9 cellular contexts compared by ENCODE assay signal in the genomic region with DNA sequence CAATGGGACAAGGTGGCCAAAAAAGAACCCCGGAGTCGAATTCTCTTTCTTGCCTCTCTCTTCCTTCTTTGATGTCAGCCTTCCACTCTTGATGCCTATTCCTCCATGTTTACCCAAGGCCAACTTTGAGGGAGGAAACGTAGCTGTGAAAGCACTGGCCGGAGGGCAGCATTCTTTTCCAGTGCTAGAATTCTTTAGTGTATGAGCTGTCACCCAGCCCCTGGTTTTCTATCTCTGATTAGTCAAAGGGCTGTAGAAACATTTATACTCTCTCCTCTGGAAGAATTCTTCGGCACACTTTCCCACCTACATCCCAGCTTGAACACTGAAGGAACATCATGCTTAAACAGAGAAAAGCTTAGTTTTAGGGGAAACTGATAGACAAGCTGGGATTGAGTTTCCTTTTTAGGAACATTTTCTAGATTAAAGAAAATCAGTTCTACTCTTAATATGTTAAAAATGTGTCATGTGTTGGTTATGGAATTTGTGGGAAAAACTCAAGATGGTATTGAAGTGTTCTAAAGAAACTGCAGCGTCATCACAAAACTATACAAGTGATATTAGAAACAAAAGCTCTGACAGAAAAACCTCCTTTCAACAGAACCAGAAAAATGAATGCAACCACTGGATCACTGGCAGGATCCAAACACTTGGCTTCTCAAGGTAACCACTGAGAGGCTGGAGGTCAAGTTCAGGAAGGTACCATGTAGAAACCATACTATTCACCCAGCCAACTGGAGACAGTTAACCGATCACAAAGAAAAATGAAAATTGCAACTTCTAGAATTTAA. TPM values are rescaled to one million over a fixed set of nuclear protein-coding genes. Genes with fewer than 3 reads are reported as not detected.
DNase-seq lines count a peak whose midpoint lies in the region; ATAC-seq and TF ChIP-seq lines count a peak whose summit lies in the region.
"Had no signal": no experiment of that assay in that cellular context is flagged by ENCODE, and none has a peak within 500 bp of the region (broad histone marks: within the 10 kb centered on the region; RNA-seq: fewer than 3 reads in every experiment).

No MANE protein-coding gene starts in this region.

- peaks cover 5% of the 10 kb centered on the region; the same call in 1 of the 2 replicates for H3K36me3 Mint-ChIP-seq in HFFc6 (ENCODE audit: low read depth)
- no peaks in the 10 kb centered on the region for H3K36me3 Mint-ChIP-seq in activated T-helper 17 cell treated with anti-CD3 and anti-CD28 coated beads, Interleukin-2, amount 50 U/mL, for 72 hours (ENCODE audit: low read depth)

- no peak for TF ChIP-seq CTCF in HFFc6 (IDR thresholded peaks at IDR 0.05)
- TF ChIP-seq CTCF in stomach (IDR thresholded peaks at IDR 0.05) = no peak

- no peak overlapping the region for H3K4me3 ChIP-seq in stomach

- no peak for ATAC-seq in HG03108 (IDR thresholded peaks at IDR 0.05; ENCODE audit: unreplicated experiment)
- no peak for ATAC-seq in GM19035 (IDR thresholded peaks at IDR 0.05; ENCODE audit: unreplicated experiment)
- ATAC-seq in activated T-helper 17 cell treated with anti-CD3 and anti-CD28 coated beads, Interleukin-2, amount 50 U/mL, for 72 hours (replicated peaks) = no peak

- peak overlapping the region in 4 of 5 donors; percentile 32 to 67 (median 47) for H3K27ac ChIP-seq in stomach

- intact Hi-C loops in stomach (cut with DNase I; ENCODE audit: low total_unique reads) = no loop called here

- peaks cover 63% of the 10 kb centered on the region for H3K4me1 Mint-ChIP-seq in HFFc6 (ENCODE audit: low read depth)
- H3K4me1 Mint-ChIP-seq in activated T-helper 17 cell treated with anti-CD3 and anti-CD28 coated beads, Interleukin-2, amount 50 U/mL, for 72 hours = no peaks in the 10 kb centered on the region

- TF ChIP-seq EP300 in stomach (IDR thresholded peaks at IDR 0.05) = no peak

- no peaks in the 10 kb centered on the region for H3K27me3 ChIP-seq in stomach

- 41 to 54% (median 44%) methylated on average over 7 of the region's 7 CpGs for WGBS in stomach, 5 donors

- no peaks in the 10 kb centered on the region for H3K27me3 Mint-ChIP-seq in HFFc6 (ENCODE audit: insufficient read depth)
- H3K27me3 Mint-ChIP-seq in activated T-helper 17 cell treated with anti-CD3 and anti-CD28 coated beads, Interleukin-2, amount 50 U/mL, for 72 hours = no peaks in the 10 kb centered on the region

- peak; percentile 93 for DNase-seq in HFFc6
- DNase-seq in astrocyte of the hippocampus (ENCODE audit: low read depth, low spot score) = peak; percentile 95
- peak; percentile 24 for DNase-seq in iPS-NIHi11 (ENCODE audit: low spot score)
- DNase-seq in stomach = no peak
- no peak for DNase-seq in AML-193 (lab: John Stamatoyannopoulos, UW)
- DNase-seq: erythroblast had no signal

- no peaks in the 10 kb centered on the region for H3K9me3 Mint-ChIP-seq in HFFc6
- H3K9me3 Mint-ChIP-seq in activated T-helper 17 cell treated with anti-CD3 and anti-CD28 coated beads, Interleukin-2, amount 50 U/mL, for 72 hours = no peaks in the 10 kb centered on the region

- peak overlapping the region; percentile 84 for H3K4me3 Mint-ChIP-seq in HFFc6
- H3K4me3 Mint-ChIP-seq in activated T-helper 17 cell treated with anti-CD3 and anti-CD28 coated beads, Interleukin-2, amount 50 U/mL, for 72 hours = no peak overlapping the region

- H3K4me1 ChIP-seq in stomach = peaks cover 0 to 29% (median 23%) of the 10 kb centered on the region in 4 donors

- H3K9me3 ChIP-seq in stomach = no peaks in the 10 kb centered on the region

- no peak for TF ChIP-seq POLR2A in stomach (IDR thresholded peaks at IDR 0.05)

- H3K36me3 ChIP-seq in stomach = no peaks in the 10 kb centered on the region

- H3K27ac Mint-ChIP-seq in HFFc6 = peak overlapping the region; percentile 97
- H3K27ac Mint-ChIP-seq in activated T-helper 17 cell treated with anti-CD3 and anti-CD28 coated beads, Interleukin-2, amount 50 U/mL, for 72 hours = no peak overlapping the region

RNA-seq across cellular contexts. Expression of a gene that starts 20.7 kb away (rescaled TPM):
- 100 to 1,000 TPM in 5 of 6 experiments, 10 to 100 TPM in 1; 99.6 to 116 (median 109) TPM for total RNA-seq in HFFc6 (2021; fragmentation: NEBNext Ultra II Directional; extraction: Animal tissue kit (Norgen Biotek cat#: 25700))
- total RNA-seq in stomach = 100 to 1,000 TPM in 4 of 5 donors, 10 to 100 TPM in 1; 60.3 to 218 (median 190) TPM
- 10 to 100 TPM in 2 of 3 donors, 1 to 10 TPM in 1; 5.4 to 16.0 (median 12.0) TPM for polyA plus RNA-seq in stomach
- 10 to 100 TPM; 51.2 to 55.1 TPM for total RNA-seq in activated T-helper 17 cell treated with anti-CD3 and anti-CD28 coated beads, Interleukin-2, amount 50 U/mL, for 72 hours

Comparison
In these comparisons a context has a peak if more than half of its experiments do, and no peak if none do; other contexts are left out.
1. DNase-seq: peak in HFFc6 (single experiment), astrocyte of the hippocampus (single experiment) and iPS-NIHi11 (single experiment); none in stomach (single experiment) and AML-193 (0 of 2).